ENCODE assay signal across 11 cellular contexts in genomic region chr1:186738896-186739295, GRCh38. TPM values are rescaled to one million over a fixed set of nuclear protein-coding genes. Genes with fewer than 3 reads are reported as not detected.
DNase-seq lines count a peak whose midpoint lies in the region; ATAC-seq and TF ChIP-seq lines count a peak whose summit lies in the region.
"Had no signal": no experiment of that assay in that cellular context is flagged by ENCODE, and none has a peak within 500 bp of the region (broad histone marks: within the 10 kb centered on the region; RNA-seq: fewer than 3 reads in every experiment).

No MANE protein-coding gene starts in this region.

- H3K4me1 Mint-ChIP-seq in activated naive CD8-positive, alpha-beta T cell treated with anti-CD3 and anti-CD28 coated beads for 36 hours = peaks cover 19% of the 10 kb centered on the region

- no peak overlapping the region for H3K27ac ChIP-seq in Peyer's patch

- H3K9me3 ChIP-seq in Peyer's patch (no peaks in the 10 kb centered on the region), HAP-1 (no peaks in the 10 kb centered on the region)
- H3K9me3 ChIP-seq: Caco-2 had no signal

- H3K4me1 ChIP-seq in Peyer's patch = no peaks in the 10 kb centered on the region
- H3K4me1 ChIP-seq in HAP-1 = no peaks in the 10 kb centered on the region
- H3K4me1 ChIP-seq: Caco-2 had no signal

- peak overlapping the region; percentile 14 for H3K27ac Mint-ChIP-seq in activated naive CD8-positive, alpha-beta T cell treated with anti-CD3 and anti-CD28 coated beads for 36 hours
- H3K27ac Mint-ChIP-seq: activated CD4-positive, alpha-beta T cell treated with anti-CD3 and anti-CD28 coated beads, Interleukin-2, amount 10 ng/mL, durations not matched to agents 7 days and 5 days had no signal

- TF ChIP-seq POLR2A in Peyer's patch (IDR thresholded peaks at IDR 0.05) = no peak

- H3K27me3 ChIP-seq in Peyer's patch = no peaks in the 10 kb centered on the region
- no peaks in the 10 kb centered on the region for H3K27me3 ChIP-seq in HAP-1 (ENCODE audit: low read depth)

- in situ Hi-C loops in GM13977 (cut with MboI; ENCODE audit: low pct_unique_long_range_greater_than_20kb, low sequenced_read_pairs, unreplicated experiment) = no loop called here
- in situ Hi-C loops in HAP-1 (cut with MboI; ENCODE audit: low sequenced_read_pairs) = no loop called here

- peaks cover 2% of the 10 kb centered on the region for H3K9me3 Mint-ChIP-seq in activated naive CD8-positive, alpha-beta T cell treated with anti-CD3 and anti-CD28 coated beads for 36 hours
- H3K9me3 Mint-ChIP-seq: activated CD4-positive, alpha-beta T cell treated with anti-CD3 and anti-CD28 coated beads, Interleukin-2, amount 10 ng/mL, durations not matched to agents 7 days and 5 days had no signal

- no peaks in the 10 kb centered on the region for H3K36me3 Mint-ChIP-seq in activated naive CD8-positive, alpha-beta T cell treated with anti-CD3 and anti-CD28 coated beads for 36 hours

- TF ChIP-seq CTCF in GM13977 (IDR thresholded peaks at IDR 0.05; ENCODE audit: extremely low read depth, insufficient read depth, missing control alignments) (no peak), Peyer's patch (IDR thresholded peaks at IDR 0.05) (no peak)

- H3K4me3 ChIP-seq in Peyer's patch = no peak overlapping the region
- no peak overlapping the region for H3K4me3 ChIP-seq in HAP-1

- H3K27me3 Mint-ChIP-seq in activated naive CD8-positive, alpha-beta T cell treated with anti-CD3 and anti-CD28 coated beads for 36 hours = peaks cover 20% of the 10 kb centered on the region

- no peak overlapping the region for H3K4me3 Mint-ChIP-seq in activated naive CD8-positive, alpha-beta T cell treated with anti-CD3 and anti-CD28 coated beads for 36 hours
- H3K4me3 Mint-ChIP-seq: activated CD4-positive, alpha-beta T cell treated with anti-CD3 and anti-CD28 coated beads, Interleukin-2, amount 10 ng/mL, durations not matched to agents 7 days and 5 days had no signal

- peak; percentile 19 for DNase-seq in GM13977 (ENCODE audit: low spot score)
- DNase-seq in activated naive CD8-positive, alpha-beta T cell treated with anti-CD3 and anti-CD28 coated beads for 36 hours = no peak
- no peak for DNase-seq in NCI-H1694 treated with DMSO at 0.1 percent for 48 hours (lab: John Stamatoyannopoulos, UW)
- no peak for DNase-seq in Peyer's patch
- DNase-seq in HAP-1 (ENCODE audit: low spot score in 2 of 2) = no peak
- no peak for DNase-seq in activated effector memory CD4-positive, alpha-beta T cell treated with anti-CD3 and anti-CD28 coated beads, Interleukin-2, amount 50 U/mL, for 16 hours
- DNase-seq: activated CD4-positive, alpha-beta T cell treated with anti-CD3 and anti-CD28 coated beads, Interleukin-2, amount 10 ng/mL, durations not matched to agents 7 days and 5 days; Caco-2; NCI-H524 had no signal

- H3K36me3 ChIP-seq in Peyer's patch (no peaks in the 10 kb centered on the region), HAP-1 (replicated peaks) (no peaks in the 10 kb centered on the region; the same call in 1 of the 2 replicates)

- ATAC-seq in GM21367 (IDR thresholded peaks at IDR 0.05; ENCODE audit: unreplicated experiment) = peak; percentile 71
- peak; percentile 86 for ATAC-seq in HG03378 (IDR thresholded peaks at IDR 0.05; ENCODE audit: unreplicated experiment)

RNA-seq across cellular contexts. Expression of gene PTGS2, which starts 58.7 kb away (rescaled TPM):
- total RNA-seq in activated naive CD8-positive, alpha-beta T cell treated with anti-CD3 and anti-CD28 coated beads for 36 hours = under 1 TPM; 0.18 to 0.21 TPM
- total RNA-seq in Peyer's patch = 1 to 10 TPM in 2 of 4 donors, under 1 TPM in 2; 0.76 to 1.7 (median 1.1) TPM
- total RNA-seq: activated CD4-positive, alpha-beta T cell treated with anti-CD3 and anti-CD28 coated beads, Interleukin-2, amount 10 ng/mL, durations not matched to agents 7 days and 5 days had no signal
